1 cellular context compared by ENCODE assay signal in the genomic region with DNA sequence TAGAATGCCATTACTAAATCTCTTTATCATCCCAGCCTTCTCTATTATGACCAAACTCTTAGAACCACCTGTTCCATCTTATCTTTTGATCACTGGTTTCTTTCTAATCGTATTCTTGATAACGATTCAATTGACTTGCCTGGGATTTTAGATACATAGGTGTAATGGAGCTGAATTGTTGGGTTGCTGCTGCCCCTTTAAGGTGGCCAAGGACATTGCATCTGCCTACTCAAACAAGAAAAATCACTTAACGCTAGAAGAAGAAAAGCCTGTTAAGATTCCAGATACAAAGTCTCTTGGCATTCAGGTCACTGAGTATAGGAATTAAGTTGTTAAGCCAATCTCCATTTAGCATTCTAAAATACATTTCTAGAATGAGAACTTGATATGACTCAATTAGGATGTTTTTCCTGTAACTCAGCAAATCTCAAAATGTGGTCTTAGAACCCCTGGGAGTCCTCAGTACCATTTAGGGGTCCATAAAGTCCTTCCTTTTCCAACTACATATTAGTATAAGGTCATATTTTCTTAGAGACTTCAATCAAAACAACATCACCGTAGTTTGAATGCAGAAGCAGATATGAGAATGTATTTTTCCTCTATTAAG.
TF ChIP-seq lines count a peak whose summit lies in the region.

No MANE protein-coding gene starts in this region.

TF ChIP-seq in H1, 55 proteins besides CTCF, POLR2A, EP300 and RAD21:
- TF ChIP-seq SUZ12 (IDR thresholded peaks at IDR 0.05; ENCODE audit: low read length) (no peak), SRF (IDR thresholded peaks at IDR 0.05; ENCODE audit: low read depth, low read length) (no peak), SIN3A (conservative IDR thresholded peaks at IDR 0.05 in 1 of 2, IDR thresholded peaks at IDR 0.05 in 1 of 2; ENCODE audit: low read depth in 1 of 2, low read length in 2 of 2) (no peak), GABPA (IDR thresholded peaks at IDR 0.05; ENCODE audit: borderline replicate concordance, insufficient read depth, low read length) (no peak), ZNF274 (IDR thresholded peaks at IDR 0.05; ENCODE audit: borderline replicate concordance, extremely low read depth, low read length) (no peak), TBP (IDR thresholded peaks at IDR 0.05; ENCODE audit: low read depth, low read length) (no peak)
